21 cellular contexts compared by ENCODE assay signal in genomic region chr14:92560106-92560865, GRCh38. TPM values are rescaled to one million over a fixed set of nuclear protein-coding genes. Genes with fewer than 3 reads are reported as not detected.
DNase-seq lines count a peak whose midpoint lies in the region; ATAC-seq and TF ChIP-seq lines count a peak whose summit lies in the region.
"Had no signal": no experiment of that assay in that cellular context is flagged by ENCODE, and none has a peak within 500 bp of the region (broad histone marks: within the 10 kb centered on the region; RNA-seq: fewer than 3 reads in every experiment).

No MANE protein-coding gene starts in this region.

- POLR2A ChIA-PET in T-cell (lab: Charles Lee) = no interaction called here

- H3K9ac ChIP-seq in neural progenitor cell = no peak overlapping the region

- no peak overlapping the region for H3K4me3 ChIP-seq in neural progenitor cell
- H3K4me3 ChIP-seq: esophagus squamous epithelium had no signal

- no peak for DNase-seq in activated T-cell treated with anti-CD3 and anti-CD28 coated beads, Interleukin-2, amount 50 U/mL, for 24 hours
- no peak for DNase-seq in activated T-cell treated with anti-CD3 and anti-CD28 coated beads, Interleukin-2, amount 50 U/mL, for 1 hour
- peak in 25 of 34 experiments; percentile 20 to 60 (median 44) for DNase-seq in T-cell
- peak; percentile 19 for DNase-seq in activated naive CD4-positive, alpha-beta T cell treated with Interleukin-2 at 50 U/mL for 16 hours
- DNase-seq in neural progenitor cell (ENCODE audit: low spot score) = no peak
- DNase-seq in foreskin keratinocyte = no peak
- DNase-seq: ACHN; activated B cell treated with CpG ODN at 0.5 μM for 24 hours; activated effector memory CD4-positive, alpha-beta T cell treated with anti-CD3 and anti-CD28 coated beads, Interleukin-2, amount 50 U/mL, for 16 hours; esophagus squamous epithelium; head of caudate nucleus; mesenchymal stem cell; NCI-H1048; NCI-H2171; retina; stimulated activated naive B cell treated with anti-CD40 and anti-IgM and Interleukin-4, amounts not matched to agents 10 μg/mL and 1 μg/mL and 100 μg/mL, for 72 hours had no signal

- no peak for TF ChIP-seq CTCF in neural progenitor cell (IDR thresholded peaks at IDR 0.05)
- no peak for TF ChIP-seq CTCF in foreskin keratinocyte (conservative IDR thresholded peaks at IDR 0.05)

- no peaks in the 10 kb centered on the region for H3K36me3 ChIP-seq in neural progenitor cell

- peak in 3 of 4 experiments; percentile 46 to 76 (median 62) for ATAC-seq in T-cell (replicated peaks in 1 of 4)
- no peak for ATAC-seq in esophagus mucosa
- no peak for ATAC-seq in foreskin keratinocyte
- no peak for ATAC-seq in GM21526 (IDR thresholded peaks at IDR 0.05; ENCODE audit: low FRiP score, unreplicated experiment)
- ATAC-seq: stimulated activated naive B cell treated with anti-CD40 and anti-IgM and Interleukin-4, amounts not matched to agents 10 μg/mL and 1 μg/mL and 100 μg/mL, for 72 hours had no signal

- no peaks in the 10 kb centered on the region for H4K20me1 ChIP-seq in neural progenitor cell (ENCODE audit: low read depth)

- H3K4me1 ChIP-seq in neural progenitor cell (no peaks in the 10 kb centered on the region), foreskin keratinocyte (peaks cover 11% of the 10 kb centered on the region)

- peaks cover 88% of the 10 kb centered on the region for H3K4me1 Mint-ChIP-seq in activated T-cell treated with anti-CD3 and anti-CD28 coated beads, Interleukin-2, amount 50 U/mL, for 24 hours (ENCODE audit: low read depth)
- H3K4me1 Mint-ChIP-seq in T-cell = peaks cover 33 to 65% (median 60%) of the 10 kb centered on the region in 3 donors
- peaks cover 2% of the 10 kb centered on the region for H3K4me1 Mint-ChIP-seq in neural progenitor cell

- no peak overlapping the region for H3K4me2 ChIP-seq in neural progenitor cell

- no peaks in the 10 kb centered on the region for H3K27me3 Mint-ChIP-seq in activated T-cell treated with anti-CD3 and anti-CD28 coated beads, Interleukin-2, amount 50 U/mL, for 24 hours
- H3K27me3 Mint-ChIP-seq in T-cell (no peaks in the 10 kb centered on the region), neural progenitor cell (ENCODE audit: insufficient read depth, low read depth) (peaks cover 6% of the 10 kb centered on the region)
- H3K27me3 Mint-ChIP-seq: activated B cell treated with CpG ODN at 0.5 μM for 24 hours; dendritic cell treated with granulocyte-macrophage colony-stimulating factor and Interleukin-4, amounts not matched to agents 40 ng/mL and 50 ng/mL, for 4 days; stimulated activated naive B cell treated with anti-CD40 and anti-IgM and Interleukin-4, amounts not matched to agents 10 μg/mL and 1 μg/mL and 100 μg/mL, for 72 hours had no signal

- H3F3A ChIP-seq in neural progenitor cell (ENCODE audit: low read depth) = no peaks in the 10 kb centered on the region

- no peaks in the 10 kb centered on the region for H3K9me3 ChIP-seq in neural progenitor cell (ENCODE audit: low read depth)
- H3K9me3 ChIP-seq: esophagus squamous epithelium, neutrophil had no signal

- H3K79me2 ChIP-seq in neural progenitor cell (ENCODE audit: low read depth) = no peaks in the 10 kb centered on the region

- H2AFZ ChIP-seq in neural progenitor cell (replicated peaks) = no peak overlapping the region

- CTCF ChIA-PET in T-cell (lab: Charles Lee) = no interaction called here

- H3K27me3 ChIP-seq in neural progenitor cell (no peaks in the 10 kb centered on the region), foreskin keratinocyte (no peaks in the 10 kb centered on the region)
- H3K27me3 ChIP-seq: esophagus squamous epithelium, neutrophil had no signal

- peak overlapping the region; percentile 71 for H3K27ac Mint-ChIP-seq in activated T-cell treated with anti-CD3 and anti-CD28 coated beads, Interleukin-2, amount 50 U/mL, for 24 hours
- peak overlapping the region; percentile 71 to 82 for H3K27ac Mint-ChIP-seq in T-cell
- peak overlapping the region; percentile 78 for H3K27ac Mint-ChIP-seq in neural progenitor cell
- H3K27ac Mint-ChIP-seq: activated B cell treated with CpG ODN at 0.5 μM for 24 hours; brain; dendritic cell treated with granulocyte-macrophage colony-stimulating factor and Interleukin-4, amounts not matched to agents 40 ng/mL and 50 ng/mL, for 4 days; stimulated activated naive B cell treated with anti-CD40 and anti-IgM and Interleukin-4, amounts not matched to agents 10 μg/mL and 1 μg/mL and 100 μg/mL, for 72 hours had no signal

- H3K9me3 Mint-ChIP-seq in activated T-cell treated with anti-CD3 and anti-CD28 coated beads, Interleukin-2, amount 50 U/mL, for 24 hours = no peaks in the 10 kb centered on the region
- H3K9me3 Mint-ChIP-seq in T-cell (no peaks in the 10 kb centered on the region), neural progenitor cell (no peaks in the 10 kb centered on the region)
- H3K9me3 Mint-ChIP-seq: activated B cell treated with CpG ODN at 0.5 μM for 24 hours; dendritic cell treated with granulocyte-macrophage colony-stimulating factor and Interleukin-4, amounts not matched to agents 40 ng/mL and 50 ng/mL, for 4 days; stimulated activated naive B cell treated with anti-CD40 and anti-IgM and Interleukin-4, amounts not matched to agents 10 μg/mL and 1 μg/mL and 100 μg/mL, for 72 hours had no signal

- peaks cover 65% of the 10 kb centered on the region for H3K36me3 Mint-ChIP-seq in activated T-cell treated with anti-CD3 and anti-CD28 coated beads, Interleukin-2, amount 50 U/mL, for 24 hours (ENCODE audit: low read depth)
- peaks cover 14% of the 10 kb centered on the region for H3K36me3 Mint-ChIP-seq in T-cell
- no peaks in the 10 kb centered on the region for H3K36me3 Mint-ChIP-seq in neural progenitor cell
- H3K36me3 Mint-ChIP-seq: brain had no signal

- H3K27ac ChIP-seq in neural progenitor cell (no peak overlapping the region), foreskin keratinocyte (no peak overlapping the region)
- H3K27ac ChIP-seq: esophagus squamous epithelium, neutrophil had no signal

- H3K4me3 Mint-ChIP-seq in activated T-cell treated with anti-CD3 and anti-CD28 coated beads, Interleukin-2, amount 50 U/mL, for 24 hours = no peak overlapping the region
- H3K4me3 Mint-ChIP-seq in T-cell = peak overlapping the region in 1 of 3 donors; percentile 40
- no peak overlapping the region for H3K4me3 Mint-ChIP-seq in neural progenitor cell
- H3K4me3 Mint-ChIP-seq: activated B cell treated with CpG ODN at 0.5 μM for 24 hours; brain; dendritic cell treated with granulocyte-macrophage colony-stimulating factor and Interleukin-4, amounts not matched to agents 40 ng/mL and 50 ng/mL, for 4 days; stimulated activated naive B cell treated with anti-CD40 and anti-IgM and Interleukin-4, amounts not matched to agents 10 μg/mL and 1 μg/mL and 100 μg/mL, for 72 hours had no signal

RNA-seq across cellular contexts. Expression of gene RIN3, which starts 46.7 kb away (rescaled TPM):
- total RNA-seq in T-cell (100 to 1,000 TPM in 2 of 5 donors, 10 to 100 TPM in 3; 89.9 to 107 (median 97.0) TPM), neural progenitor cell (ENCODE audit: low replicate concordance) (0.09 and 0.22 TPM in 2 replicates), esophagus mucosa (5.4 TPM), foreskin keratinocyte (7.3 and 9.8 TPM in 2 replicates)
- 8.4 and 11.9 TPM in 2 replicates for polyA plus RNA-seq in foreskin keratinocyte

Comparison
In these comparisons a context has a peak if more than half of its experiments do, and no peak if none do; other contexts are left out.
1. DNase-seq: peak in T-cell (25 of 34) and activated naive CD4-positive, alpha-beta T cell treated with Interleukin-2 at 50 U/mL for 16 hours (single experiment); none in activated T-cell treated with anti-CD3 and anti-CD28 coated beads, Interleukin-2, amount 50 U/mL, for 24 hours (single experiment), activated T-cell treated with anti-CD3 and anti-CD28 coated beads, Interleukin-2, amount 50 U/mL, for 1 hour (single experiment), neural progenitor cell (single experiment) and foreskin keratinocyte (0 of 2).
2. ATAC-seq: peak in T-cell (3 of 4); none in esophagus mucosa (single experiment), foreskin keratinocyte (single experiment) and GM21526 (single experiment).
3. Peak in every context shown above with its lines, with median percentiles within 50 percentile points of each other: H3K27ac Mint-ChIP-seq.